ENCODE assay signal across 32 cellular contexts in the genomic region with DNA sequence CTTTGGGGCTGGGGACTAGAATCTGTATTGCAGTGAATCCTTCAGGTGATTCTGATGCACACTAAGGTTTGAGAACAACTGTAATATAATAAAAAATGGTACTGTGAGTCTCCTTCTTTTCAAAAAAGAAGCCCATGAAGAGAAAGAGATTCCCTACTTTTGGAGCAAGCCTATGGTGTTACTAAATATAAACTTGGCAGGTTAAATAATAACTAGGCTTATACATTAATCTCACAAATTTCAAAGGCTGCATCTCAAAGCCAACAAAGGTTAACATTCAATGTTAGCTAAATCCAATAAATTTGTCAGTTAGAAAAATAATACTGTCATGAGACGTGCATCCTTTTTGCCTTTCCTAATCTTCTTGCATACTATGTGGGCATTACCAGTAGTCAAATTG.
"Had no signal": no experiment of that assay in that cellular context is flagged by ENCODE, and none has a peak within 500 bp of the region (broad histone marks: within the 10 kb centered on the region; RNA-seq: fewer than 3 reads in every experiment).

No MANE protein-coding gene starts in this region.

- H3K9me3 Mint-ChIP-seq: central memory CD8-positive, alpha-beta T cell; dendritic cell treated with granulocyte-macrophage colony-stimulating factor and Interleukin-4, amounts not matched to agents 40 ng/mL and 50 ng/mL, for 4 days had no signal

- H3K4me1 ChIP-seq: left ventricle myocardium inferior, psoas muscle, sigmoid colon, thyroid gland, upper lobe of right lung had no signal

- H3K27me3 Mint-ChIP-seq: activated naive CD8-positive, alpha-beta T cell; dendritic cell treated with granulocyte-macrophage colony-stimulating factor and Interleukin-4, amounts not matched to agents 40 ng/mL and 50 ng/mL, for 4 days had no signal

- H3K27ac Mint-ChIP-seq: activated naive CD8-positive, alpha-beta T cell; dendritic cell treated with granulocyte-macrophage colony-stimulating factor and Interleukin-4, amounts not matched to agents 40 ng/mL and 50 ng/mL, for 4 days; natural killer cell treated with Interleukin-12 subunit alpha and Interleukin-12 subunit beta and Interleukin-15 and Interleukin-18, amount 100 ng/mL, for 72 hours; stimulated activated memory B cell treated with anti-CD40 and anti-IgM and Interleukin-4, amounts not matched to agents 10 μg/mL and 1 μg/mL and 100 μg/mL, for 72 hours had no signal

- H3K36me3 ChIP-seq: esophagus squamous epithelium, heart right ventricle, left ventricle myocardium inferior, sigmoid colon, stomach, thyroid gland, upper lobe of right lung, WERI-Rb-1 had no signal

- H3K4me3 Mint-ChIP-seq: activated naive CD8-positive, alpha-beta T cell; central memory CD8-positive, alpha-beta T cell; dendritic cell treated with granulocyte-macrophage colony-stimulating factor and Interleukin-4, amounts not matched to agents 40 ng/mL and 50 ng/mL, for 4 days; natural killer cell treated with Interleukin-12 subunit alpha and Interleukin-12 subunit beta and Interleukin-15 and Interleukin-18, amount 100 ng/mL, for 72 hours; stimulated activated memory B cell treated with anti-CD40 and anti-IgM and Interleukin-4, amounts not matched to agents 10 μg/mL and 1 μg/mL and 100 μg/mL, for 72 hours had no signal

- H3K27ac ChIP-seq: epithelial cell of prostate, heart right ventricle, left ventricle myocardium inferior, parathyroid adenoma, psoas muscle, sigmoid colon, stomach, thyroid gland, upper lobe of right lung, WERI-Rb-1 had no signal

- H3K4me1 Mint-ChIP-seq: central memory CD8-positive, alpha-beta T cell had no signal

- H3K79me2 ChIP-seq: parathyroid adenoma had no signal

- DNase-seq: activated CD4-positive, alpha-beta T cell treated with anti-CD3 and anti-CD28 coated beads for 48 hours; activated CD4-positive, alpha-beta T cell treated with anti-CD3 and anti-CD28 coated beads, Interleukin-2, amount 50 U/mL, for 48 hours; activated CD8-positive, alpha-beta memory T cell treated with anti-CD3 and anti-CD28 coated beads for 24 hours; activated effector memory CD4-positive, alpha-beta T cell treated with Interleukin-2 at 50 U/mL for 16 hours; activated naive CD4-positive, alpha-beta T cell treated with Interleukin-2 at 50 U/mL for 16 hours; anterior cingulate cortex; effector CD4-positive, alpha-beta T cell; esophagus squamous epithelium; foreskin melanocyte; heart right ventricle; left ventricle myocardium inferior; mesendoderm; mucosa of descending colon; psoas muscle; sigmoid colon; small intestine; stimulated activated CD4-positive, alpha-beta T cell treated with anti-CD3 and anti-CD28 coated beads, Interleukin-1b, Interleukin-23, amount 100 ng/mL, for 48 hours; stimulated activated CD4-positive, alpha-beta T cell treated with anti-CD3 and anti-CD28 coated beads, Interleukin-4, amount 100 ng/mL, for 4 hours; stimulated activated CD8-positive, alpha-beta memory T cell treated with anti-CD3 and anti-CD28 coated beads, Interleukin-4, amount 100 ng/mL, for 48 hours; stomach; thyroid gland; upper lobe of right lung; WERI-Rb-1 had no signal

- ATAC-seq: activated CD4-positive, CD25-positive, alpha-beta regulatory T cell treated with anti-CD3 and anti-CD28 coated beads, Interleukin-2, amount 50 U/mL, for 24 hours; heart right ventricle; mucosa of descending colon; natural killer cell treated with Interleukin-12 subunit alpha and Interleukin-12 subunit beta and Interleukin-15 and Interleukin-18, amount 100 ng/mL, for 72 hours; psoas muscle; stimulated activated memory B cell treated with anti-CD40 and anti-IgM and Interleukin-4, amounts not matched to agents 10 μg/mL and 1 μg/mL and 100 μg/mL, for 72 hours; upper lobe of right lung had no signal

- H3K4me3 ChIP-seq: esophagus squamous epithelium, heart right ventricle, left ventricle myocardium inferior, lung, mucosa of descending colon, psoas muscle, sigmoid colon, stomach, thyroid gland, upper lobe of right lung had no signal

- H3K9me3 ChIP-seq: esophagus squamous epithelium, heart right ventricle, left ventricle myocardium inferior, mucosa of descending colon, psoas muscle, sigmoid colon, stomach, thyroid gland, upper lobe of right lung had no signal

- H3K9ac ChIP-seq: parathyroid adenoma had no signal

- H3K36me3 Mint-ChIP-seq: natural killer cell treated with Interleukin-12 subunit alpha and Interleukin-12 subunit beta and Interleukin-15 and Interleukin-18, amount 100 ng/mL, for 72 hours; stimulated activated memory B cell treated with anti-CD40 and anti-IgM and Interleukin-4, amounts not matched to agents 10 μg/mL and 1 μg/mL and 100 μg/mL, for 72 hours had no signal

- H3K27me3 ChIP-seq: esophagus squamous epithelium, sigmoid colon, stomach, thyroid gland, upper lobe of right lung had no signal
